In genomic region chr16:57830890-57831484, GRCh38 we compare ENCODE assay signal across 25 cellular contexts. TPM values are rescaled to one million over a fixed set of nuclear protein-coding genes. Genes with fewer than 3 reads are reported as not detected.
A peak's percentile ranks its signal among the peaks of the same experiment; 100 is the strongest.
DNase-seq lines count a peak whose midpoint lies in the region; ATAC-seq and TF ChIP-seq lines count a peak whose summit lies in the region.
"Had no signal": no experiment of that assay in that cellular context is flagged by ENCODE, and none has a peak within 500 bp of the region (broad histone marks: within the 10 kb centered on the region; RNA-seq: fewer than 3 reads in every experiment).

No MANE protein-coding gene starts in this region.

- H3K27me3 ChIP-seq in PC-9 (ENCODE audit: insufficient read depth, low read depth), result no peaks in the 10 kb centered on the region
- H3K27me3 ChIP-seq: dorsolateral prefrontal cortex, ovary had no signal

- intact Hi-C loops in PC-9 (cut with micrococcal nuclease; ENCODE audit: unreplicated experiment), result no loop called here

- H3K4me1 ChIP-seq in PC-9 (replicated peaks; ENCODE audit: insufficient read depth), result peaks cover 60% of the 10 kb centered on the region

- TF ChIP-seq CTCF in PC-9 (conservative IDR thresholded peaks at IDR 0.05), result no peak

- H3K79me2 ChIP-seq in PC-9 (ENCODE audit: low read depth), result no peaks in the 10 kb centered on the region

- no peaks in the 10 kb centered on the region for H3K9me2 ChIP-seq in PC-9 (ENCODE audit: insufficient read depth)

- no peaks in the 10 kb centered on the region for H3K36me3 ChIP-seq in PC-9 (ENCODE audit: low read depth)
- H3K36me3 ChIP-seq: ovary had no signal

- no peak overlapping the region for H2AFZ ChIP-seq in PC-9

- ATAC-seq in esophagus mucosa (peak; percentile 77), HG02623 (IDR thresholded peaks at IDR 0.05; ENCODE audit: unreplicated experiment) (no peak)
- ATAC-seq: activated naive CD8-positive, alpha-beta T cell treated with anti-CD3 and anti-CD28 coated beads, Interleukin-2, amount 50 U/mL, for 24 hours; left colon; PC-3; SK-N-SH treated with all-trans-retinoic acid at 6 μM for 48 hours had no signal

- peaks cover 30% of the 10 kb centered on the region for H3F3A ChIP-seq in PC-9 (ENCODE audit: insufficient read depth, low read depth)

- no TSS peak for BruUV-seq in PC-9 (replicated peaks; lab: Mats Ljungman, UMichigan)

- no peak overlapping the region for H3K4me3 ChIP-seq in PC-9
- H3K4me3 ChIP-seq: dorsolateral prefrontal cortex, ovary, skin epidermis had no signal

- H3K4me2 ChIP-seq in PC-9, result peak overlapping the region; percentile 66

- H4K20me1 ChIP-seq in PC-9 (ENCODE audit: insufficient read depth), result no peaks in the 10 kb centered on the region

- H3K27ac ChIP-seq in PC-9, result peak overlapping the region; percentile 92
- H3K27ac ChIP-seq: dorsolateral prefrontal cortex, ovary had no signal

- no peaks in the 10 kb centered on the region for H3K9me3 ChIP-seq in PC-9 (ENCODE audit: insufficient read depth, low read depth)
- H3K9me3 ChIP-seq: ovary had no signal

- CTCF ChIA-PET in PC-9 (lab: Charles Lee), result interaction anchor here (0.7 kb wide), 1 partner anchor 928 kb away, joined by 4 read pairs; no protein-coding TSS in a partner anchor

- DNase-seq in SKM-1 (lab: John Stamatoyannopoulos, UW; ENCODE audit: unreplicated experiment), result peak; percentile 2
- no peak for DNase-seq in SKM-1 treated with dmso at 0.1 percent for 144 hours (lab: John Stamatoyannopoulos, UW; ENCODE audit: unreplicated experiment)
- peak; percentile 41 to 98 for DNase-seq in PC-9
- peak; percentile 60 for DNase-seq in smooth muscle cell of the brain vasculature (ENCODE audit: low read depth, low spot score)
- DNase-seq in NCI-H446 (lab: John Stamatoyannopoulos, UW), result no peak
- no peak for DNase-seq in inferior parietal cortex (ENCODE audit: extremely low spot score)
- DNase-seq: activated CD4-positive, alpha-beta memory T cell treated with anti-CD3 and anti-CD28 coated beads for 36 hours; activated CD4-positive, CD25-positive, alpha-beta regulatory T cell treated with anti-CD3 and anti-CD28 coated beads, Interleukin-2, amount 50 U/mL, for 72 hours; activated naive CD4-positive, alpha-beta T cell; activated naive CD8-positive, alpha-beta T cell treated with anti-CD3 and anti-CD28 coated beads, Interleukin-2, amount 50 U/mL, for 24 hours; dorsolateral prefrontal cortex; GOT3; hippocampal formation; left colon; NCI-H1436; NCI-H2107; NCI-H510A; ovary; PC-3; stimulated activated CD4-positive, alpha-beta T cell treated with anti-CD3 and anti-CD28 coated beads, Interleukin-1b, Interleukin-23, amount 100 ng/mL, for 48 hours; T-helper 2 cell had no signal

- POLR2A ChIA-PET in PC-9 (lab: Charles Lee; ENCODE audit: unreplicated experiment), result interaction anchor here (0.7 kb wide), 1 partner anchor 24 kb away, joined by 3 read pairs; no protein-coding TSS in a partner anchor

RNA-seq across cellular contexts. Expression of gene KIFC3, which starts 28.7 kb away (rescaled TPM):
- total RNA-seq in PC-9 (2021) (52.5 and 65.5 TPM in 2 replicates), esophagus mucosa (20.6 TPM)

Comparison
In these comparisons a context has a peak if more than half of its experiments do, and no peak if none do; other contexts are left out.
1. DNase-seq: peak in SKM-1 (single experiment), PC-9 (2 of 2) and smooth muscle cell of the brain vasculature (single experiment); none in SKM-1 treated with dmso at 0.1 percent for 144 hours (single experiment), NCI-H446 (0 of 2) and inferior parietal cortex (single experiment).